Comparison of ENCODE assay signal across 9 cellular contexts in genomic region chr17:1645207-1646171, GRCh38. TPM values are rescaled to one million over a fixed set of nuclear protein-coding genes. Genes with fewer than 3 reads are reported as not detected.
A peak's percentile ranks its signal among the peaks of the same experiment; 100 is the strongest.
DNase-seq lines count a peak whose midpoint lies in the region; ATAC-seq and TF ChIP-seq lines count a peak whose summit lies in the region.
"Had no signal": no experiment of that assay in that cellular context is flagged by ENCODE, and none has a peak within 500 bp of the region (broad histone marks: within the 10 kb centered on the region; RNA-seq: fewer than 3 reads in every experiment).

Gene SCARF1 (minus strand): TSS chr17:1645732. CDS start chr17:1645697, 35 bp downstream.

- H3K9me3 Mint-ChIP-seq in neural crest cell (no peaks in the 10 kb centered on the region), chondrocyte (ENCODE audit: low read depth) (no peaks in the 10 kb centered on the region)

- H3K27ac ChIP-seq in Peyer's patch: peak within 1 kb of the TSS; percentile 26 to 77 (median 44)
- peak within 1 kb of the TSS; percentile 91 to 100 (median 97) for H3K27ac ChIP-seq in esophagus muscularis mucosa (replicated peaks in 1 of 4)

- H3K9me3 ChIP-seq in Peyer's patch (no peaks in the 10 kb centered on the region), esophagus muscularis mucosa (no peaks in the 10 kb centered on the region)

- no peak for ATAC-seq in HG03469 (IDR thresholded peaks at IDR 0.05; ENCODE audit: unreplicated experiment)

- H3K4me1 Mint-ChIP-seq in neural crest cell (peaks cover 33% of the 10 kb centered on the region), chondrocyte (ENCODE audit: low read depth) (peaks cover 17% of the 10 kb centered on the region)

- H3K4me3 ChIP-seq in Peyer's patch: peak within 1 kb of the TSS in 2 of 4 donors; percentile 36 to 42
- peak within 1 kb of the TSS; percentile 43 to 58 (median 55) for H3K4me3 ChIP-seq in esophagus muscularis mucosa

- TF ChIP-seq EP300 in esophagus muscularis mucosa (IDR thresholded peaks at IDR 0.05): no peak

- H3K36me3 Mint-ChIP-seq in neural crest cell (ENCODE audit: low read depth) (no peaks in the 10 kb centered on the region), chondrocyte (ENCODE audit: low read depth) (no peaks in the 10 kb centered on the region)

- peaks cover 35% of the 10 kb centered on the region for H3K27me3 Mint-ChIP-seq in neural crest cell (ENCODE audit: low read depth)
- peaks cover 2% of the 10 kb centered on the region for H3K27me3 Mint-ChIP-seq in chondrocyte (ENCODE audit: low read depth)

- no peaks in the 10 kb centered on the region for H3K27me3 ChIP-seq in Peyer's patch
- H3K27me3 ChIP-seq in esophagus muscularis mucosa: peaks cover 0 to 3% (median 0%) of the 10 kb centered on the region in 4 donors

- intact Hi-C loops in esophagus muscularis mucosa (cut with DNase I): loop anchor here (5.0 kb wide), 1 partner anchor 68 kb away; no protein-coding TSS in a partner anchor

- H3K36me3 ChIP-seq in Peyer's patch (peaks cover 0 to 2% (median 0%) of the 10 kb centered on the region in 3 donors), esophagus muscularis mucosa (peaks cover under 1 to 9% (median 4%) of the 10 kb centered on the region in 4 donors)

- H3K4me3 Mint-ChIP-seq in neural crest cell (peak within 1 kb of the TSS; percentile 64), chondrocyte (ENCODE audit: unreplicated experiment) (no peak within 1 kb of the TSS)

- DNase-seq in CD1c-positive myeloid dendritic cell (ENCODE audit: extremely low spot score) (peak; percentile 55), Peyer's patch (no peak), esophagus muscularis mucosa (ENCODE audit: extremely low spot score) (no peak), neural crest cell (ENCODE audit: low read depth, low spot score) (no peak), epidermal melanocyte (ENCODE audit: insufficient read length, low spot score) (no peak), cerebellar cortex (ENCODE audit: low spot score) (no peak), chondrocyte (ENCODE audit: low spot score) (no peak)
- DNase-seq: DMS79 treated with DMSO at 0.1 percent for 48 hours had no signal

- TF ChIP-seq CTCF in Peyer's patch (IDR thresholded peaks at IDR 0.05) (no peak), esophagus muscularis mucosa (IDR thresholded peaks at IDR 0.05) (no peak), neural crest cell (conservative IDR thresholded peaks at IDR 0.05) (no peak), chondrocyte (IDR thresholded peaks at IDR 0.05) (no peak)

- H3K4me1 ChIP-seq in Peyer's patch (peaks cover 5 to 39% (median 26%) of the 10 kb centered on the region in 4 donors), esophagus muscularis mucosa (peaks cover 44 to 71% (median 68%) of the 10 kb centered on the region in 4 donors)

- no peak for TF ChIP-seq POLR2A in Peyer's patch (IDR thresholded peaks at IDR 0.05)
- no peak for TF ChIP-seq POLR2A in esophagus muscularis mucosa (IDR thresholded peaks at IDR 0.05; ENCODE audit: low read depth)

- WGBS in esophagus muscularis mucosa: 78% methylated on average over 17 of the region's 25 CpGs

- H3K27ac Mint-ChIP-seq in neural crest cell (ENCODE audit: unreplicated experiment) (no peak within 1 kb of the TSS), chondrocyte (ENCODE audit: unreplicated experiment) (no peak within 1 kb of the TSS)

RNA-seq across cellular contexts. Expression of gene SCARF1, which starts in this region (rescaled TPM):
- total RNA-seq in Peyer's patch (10 to 100 TPM in 3 of 4 donors, 1 to 10 TPM in 1; 9.8 to 32.2 (median 20.3) TPM), esophagus muscularis mucosa (10 to 100 TPM in 3 of 4 donors, 1 to 10 TPM in 1; 6.2 to 19.8 (median 12.8) TPM), neural crest cell (0.42 and 1.1 TPM in 2 replicates), chondrocyte (0.42 to 0.64 TPM (median 0.51 TPM) in 3 replicates)
